ENCODE assay signal across 8 cellular contexts in genomic region chr9:91433180-91433579, GRCh38. TPM values are rescaled to one million over a fixed set of nuclear protein-coding genes. Genes with fewer than 3 reads are reported as not detected.
A peak's percentile ranks its signal among the peaks of the same experiment; 100 is the strongest.
DNase-seq lines count a peak whose midpoint lies in the region; ATAC-seq, FAIRE-seq and TF ChIP-seq lines count a peak whose summit lies in the region.

No MANE protein-coding gene starts in this region.

- peaks cover 0 to 3% of the 10 kb centered on the region in 2 donors for H3K27me3 Mint-ChIP-seq in effector memory CD8-positive, alpha-beta T cell
- H3K27me3 Mint-ChIP-seq in naive thymus-derived CD4-positive, alpha-beta T cell: peaks cover 5 to 23% (median 14%) of the 10 kb centered on the region in 5 donors

- peak overlapping the region; percentile 32; the same call in 1 of the 2 replicates for H3K27ac ChIP-seq in PC-9
- no peak overlapping the region for H3K27ac ChIP-seq in naive thymus-derived CD4-positive, alpha-beta T cell (ENCODE audit: low read depth, low read length)

- H4K20me1 ChIP-seq in PC-9 (ENCODE audit: insufficient read depth): no peaks in the 10 kb centered on the region

- no peaks in the 10 kb centered on the region for H3K27me3 ChIP-seq in PC-9 (ENCODE audit: insufficient read depth, low read depth)
- H3K27me3 ChIP-seq in naive thymus-derived CD4-positive, alpha-beta T cell (ENCODE audit: control insufficient read depth in 2 of 2, insufficient read depth in 2 of 2, low read length in 2 of 2): no peaks in the 10 kb centered on the region

- peak; percentile 72 for ATAC-seq in effector memory CD8-positive, alpha-beta T cell (replicated peaks)
- ATAC-seq in naive thymus-derived CD4-positive, alpha-beta T cell: peak; percentile 56
- no peak for ATAC-seq in GM21381 (IDR thresholded peaks at IDR 0.05; ENCODE audit: unreplicated experiment)
- no peak for ATAC-seq in GM21717 (IDR thresholded peaks at IDR 0.05; ENCODE audit: unreplicated experiment)

- H3K9me2 ChIP-seq in PC-9 (ENCODE audit: insufficient read depth): no peaks in the 10 kb centered on the region

- H3K4me2 ChIP-seq in PC-9: peak overlapping the region; percentile 57

- no peaks in the 10 kb centered on the region for H3K4me1 Mint-ChIP-seq in effector memory CD8-positive, alpha-beta T cell (ENCODE audit: low read depth in 2 of 2)
- H3K4me1 Mint-ChIP-seq in naive thymus-derived CD4-positive, alpha-beta T cell: peaks cover 0 to 20% (median 0%) of the 10 kb centered on the region in 7 donors

- H3K4me3 ChIP-seq in PC-9: no peak overlapping the region
- no peak overlapping the region for H3K4me3 ChIP-seq in naive thymus-derived CD4-positive, alpha-beta T cell (ENCODE audit: low read length)

- H2AFZ ChIP-seq in PC-9: no peak overlapping the region

- H3F3A ChIP-seq in PC-9 (ENCODE audit: insufficient read depth, low read depth): no peaks in the 10 kb centered on the region

- POLR2A ChIA-PET in GM10248 (lab: Yijun Ruan, JAX) (no interaction called here), PC-9 (lab: Charles Lee; ENCODE audit: unreplicated experiment) (interaction anchor here (0.6 kb wide), 1 partner anchor 144 kb away, joined by 3 read pairs; no protein-coding TSS in a partner anchor)
- POLR2A ChIA-PET in naive thymus-derived CD4-positive, alpha-beta T cell (lab: Charles Lee): no interaction called here

- CTCF ChIA-PET in GM10248 (lab: Yijun Ruan, JAX): interaction anchor here (1.0 to 3.3 kb wide), 11 partner anchors 8 to 518 kb away, joined by 3 to 16 read pairs (median 3); no protein-coding TSS in a partner anchor
- CTCF ChIA-PET in PC-9 (lab: Charles Lee): interaction anchor here (0.5 to 1.5 kb wide), 2 partner anchors 242 to 519 kb away, joined by 3 to 8 read pairs; no protein-coding TSS in a partner anchor
- CTCF ChIA-PET in naive thymus-derived CD4-positive, alpha-beta T cell (lab: Charles Lee): interaction anchor here (0.7 to 1.9 kb wide), 5 partner anchors 9 to 518 kb away, joined by 3 to 16 read pairs (median 3); no protein-coding TSS in a partner anchor

- H3K9me3 ChIP-seq in PC-9 (ENCODE audit: insufficient read depth, low read depth): no peaks in the 10 kb centered on the region
- no peaks in the 10 kb centered on the region for H3K9me3 ChIP-seq in naive thymus-derived CD4-positive, alpha-beta T cell (ENCODE audit: control insufficient read depth in 2 of 3, low read length in 3 of 3)

- no TSS peak for BruUV-seq in PC-9 (replicated peaks; lab: Mats Ljungman, UMichigan)

- H3K36me3 ChIP-seq in PC-9 (ENCODE audit: low read depth): no peaks in the 10 kb centered on the region
- H3K36me3 ChIP-seq in naive thymus-derived CD4-positive, alpha-beta T cell (ENCODE audit: control insufficient read depth in 2 of 3, insufficient read depth in 3 of 3, low read length in 3 of 3): no peaks in the 10 kb centered on the region

- H3K36me3 Mint-ChIP-seq in effector memory CD8-positive, alpha-beta T cell (ENCODE audit: insufficient read depth): no peaks in the 10 kb centered on the region
- no peaks in the 10 kb centered on the region for H3K36me3 Mint-ChIP-seq in naive thymus-derived CD4-positive, alpha-beta T cell

- DNase-seq in GM10248 (ENCODE audit: extremely low spot score) (peak; percentile 36), PC-9 (peak; percentile 38 to 96)
- no peak for DNase-seq in effector memory CD8-positive, alpha-beta T cell
- DNase-seq in naive thymus-derived CD4-positive, alpha-beta T cell: peak in 4 of 9 donors; percentile 3 to 24 (median 15)
- no peak for DNase-seq in stimulated activated CD4-positive, alpha-beta T cell treated with anti-CD3 and anti-CD28 coated beads, Interleukin-4, amount 100 ng/mL, for 1 hour

- TF ChIP-seq CTCF in GM10248 (IDR thresholded peaks at IDR 0.05; ENCODE audit: control extremely low read depth, extremely low read depth, low read depth, missing control alignments) (peak; percentile 45), PC-9 (conservative IDR thresholded peaks at IDR 0.05) (peak; percentile 64)

- peak; percentile 77 for FAIRE-seq in A204.1 (lab: Jason Lieb, UNC)

- H3K4me1 ChIP-seq in PC-9 (replicated peaks; ENCODE audit: insufficient read depth): peaks cover 8% of the 10 kb centered on the region; the same call in 1 of the 2 replicates
- H3K4me1 ChIP-seq in naive thymus-derived CD4-positive, alpha-beta T cell (ENCODE audit: control insufficient read depth in 2 of 2, insufficient read depth in 2 of 2, low read length in 2 of 2): no peaks in the 10 kb centered on the region

- no peaks in the 10 kb centered on the region for H3K79me2 ChIP-seq in PC-9 (ENCODE audit: low read depth)

- H3K27ac Mint-ChIP-seq in effector memory CD8-positive, alpha-beta T cell: no peak overlapping the region
- no peak overlapping the region for H3K27ac Mint-ChIP-seq in naive thymus-derived CD4-positive, alpha-beta T cell

- H3K4me3 Mint-ChIP-seq in effector memory CD8-positive, alpha-beta T cell: no peak overlapping the region
- no peak overlapping the region for H3K4me3 Mint-ChIP-seq in naive thymus-derived CD4-positive, alpha-beta T cell

- intact Hi-C loops in PC-9 (cut with micrococcal nuclease; ENCODE audit: unreplicated experiment): loop anchor here (2.0 to 5.0 kb wide), 2 partner anchors 244 to 518 kb away; no protein-coding TSS in a partner anchor
- intact Hi-C loops in naive thymus-derived CD4-positive, alpha-beta T cell (cut with micrococcal nuclease): loop anchor here (1.0 kb wide), 1 partner anchor 518 kb away; no protein-coding TSS in a partner anchor

- no peaks in the 10 kb centered on the region for H3K9me3 Mint-ChIP-seq in effector memory CD8-positive, alpha-beta T cell
- H3K9me3 Mint-ChIP-seq in naive thymus-derived CD4-positive, alpha-beta T cell: no peaks in the 10 kb centered on the region

RNA-seq across cellular contexts. Expression of gene NFIL3, which starts 9.5 kb away (rescaled TPM):
- total RNA-seq in PC-9 (2021): 8.5 and 9.3 TPM in 2 replicates
- total RNA-seq in naive thymus-derived CD4-positive, alpha-beta T cell: 10 to 100 TPM in 3 of 5 experiments, 1 to 10 TPM in 2; 3.1 to 81.1 (median 32.5) TPM
- polyA plus RNA-seq in naive thymus-derived CD4-positive, alpha-beta T cell: 1 to 10 TPM in 1 of 2 donors, under 1 TPM in 1; 0.33 to 1.3 TPM

Comparison
In these comparisons a context has a peak if more than half of its experiments do, and no peak if none do; other contexts are left out.
1. DNase-seq: peak in GM10248 (single experiment) and PC-9 (2 of 2); none in effector memory CD8-positive, alpha-beta T cell (0 of 3) and stimulated activated CD4-positive, alpha-beta T cell treated with anti-CD3 and anti-CD28 coated beads, Interleukin-4, amount 100 ng/mL, for 1 hour (single experiment).
2. ATAC-seq: peak in effector memory CD8-positive, alpha-beta T cell (single experiment) and naive thymus-derived CD4-positive, alpha-beta T cell (single experiment); none in GM21381 (single experiment) and GM21717 (single experiment).